Comparison of ENCODE assay signal across 9 cellular contexts in the genomic region with DNA sequence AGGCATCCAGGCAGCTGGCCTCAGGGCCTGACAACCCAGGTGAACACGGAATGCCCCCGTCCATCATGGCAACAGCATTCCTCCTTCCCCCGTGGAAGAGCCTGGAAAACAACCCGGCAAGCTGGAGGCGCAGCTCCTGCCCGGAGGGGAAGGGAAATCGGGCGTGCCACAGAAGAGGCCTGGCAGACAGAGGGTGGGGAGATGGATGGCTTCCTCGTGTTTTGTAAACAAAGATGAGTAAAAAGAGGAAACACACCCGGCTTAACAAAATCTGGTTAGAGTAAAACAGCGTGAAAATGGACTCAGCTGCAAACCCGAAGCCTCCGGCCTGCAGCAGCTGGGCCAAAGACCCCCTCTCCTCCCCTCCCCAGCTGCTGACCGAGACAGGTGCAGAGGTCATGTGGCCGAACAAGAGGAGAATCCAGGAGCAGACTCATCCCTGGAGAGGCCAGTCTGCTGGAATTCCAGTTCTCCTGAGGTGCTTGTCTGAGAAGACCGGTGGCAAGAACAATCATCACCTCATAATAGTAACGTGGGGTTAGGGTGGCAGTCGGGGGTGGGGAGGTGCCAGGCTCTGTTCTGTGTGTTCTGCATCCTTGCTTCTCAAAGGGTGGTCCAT. TPM values are rescaled to one million over a fixed set of nuclear protein-coding genes. Genes with fewer than 3 reads are reported as not detected.
A peak's percentile ranks its signal among the peaks of the same experiment; 100 is the strongest.
DNase-seq lines count a peak whose midpoint lies in the region; ATAC-seq and TF ChIP-seq lines count a peak whose summit lies in the region.
"Had no signal": no experiment of that assay in that cellular context is flagged by ENCODE, and none has a peak within 500 bp of the region (broad histone marks: within the 10 kb centered on the region; RNA-seq: fewer than 3 reads in every experiment).

No MANE protein-coding gene starts in this region.

- H3K9me3 Mint-ChIP-seq in chondrocyte (ENCODE audit: low read depth) (no peaks in the 10 kb centered on the region), nephron (no peaks in the 10 kb centered on the region)
- no peaks in the 10 kb centered on the region for H3K9me3 Mint-ChIP-seq in activated naive CD4-positive, alpha-beta T cell treated with anti-CD3 and anti-CD28 coated beads for 36 hours

- H3K4me1 ChIP-seq in effector memory CD4-positive, alpha-beta T cell (ENCODE audit: control insufficient read depth, insufficient read depth, low read length, poor library complexity, severe bottlenecking), result peaks cover 7% of the 10 kb centered on the region

- intact Hi-C loops in activated naive CD4-positive, alpha-beta T cell treated with anti-CD3 and anti-CD28 coated beads for 36 hours (cut with micrococcal nuclease), result no loop called here

- H3K36me3 Mint-ChIP-seq in chondrocyte (ENCODE audit: low read depth) (peaks cover 15% of the 10 kb centered on the region), nephron (ENCODE audit: low read depth) (peaks cover 64% of the 10 kb centered on the region)
- no peaks in the 10 kb centered on the region for H3K36me3 Mint-ChIP-seq in activated naive CD4-positive, alpha-beta T cell treated with anti-CD3 and anti-CD28 coated beads for 36 hours (ENCODE audit: low read depth)

- no peak overlapping the region for H3K27ac ChIP-seq in effector memory CD4-positive, alpha-beta T cell (ENCODE audit: insufficient read depth, low read length, poor library complexity, severe bottlenecking)

- H3K27ac Mint-ChIP-seq in chondrocyte (ENCODE audit: unreplicated experiment) (peak overlapping the region; percentile 72), nephron (peak overlapping the region; percentile 99 to 100 (median 99))
- H3K27ac Mint-ChIP-seq in activated naive CD4-positive, alpha-beta T cell treated with anti-CD3 and anti-CD28 coated beads for 36 hours, result no peak overlapping the region

- ATAC-seq in HG03354 (IDR thresholded peaks at IDR 0.05; ENCODE audit: poor library complexity, severe bottlenecking, unreplicated experiment) (peak; percentile 40), GM21529 (IDR thresholded peaks at IDR 0.05; ENCODE audit: unreplicated experiment) (no peak)

- H3K4me3 Mint-ChIP-seq in chondrocyte (ENCODE audit: unreplicated experiment) (no peak overlapping the region), nephron (peak overlapping the region; percentile 44 to 58 (median 50))
- H3K4me3 Mint-ChIP-seq in activated naive CD4-positive, alpha-beta T cell treated with anti-CD3 and anti-CD28 coated beads for 36 hours, result no peak overlapping the region

- DNase-seq in AG08395 (ENCODE audit: low spot score), result peak; percentile 73
- no peak for DNase-seq in chondrocyte (ENCODE audit: low spot score)
- no peak for DNase-seq in activated naive CD4-positive, alpha-beta T cell treated with anti-CD3 and anti-CD28 coated beads for 36 hours
- DNase-seq in effector memory CD4-positive, alpha-beta T cell, result no peak
- no peak for DNase-seq in mesenteric fat pad (ENCODE audit: low spot score)
- DNase-seq: effector CD8-positive, alpha-beta T cell had no signal

- no peak for TF ChIP-seq CTCF in chondrocyte (IDR thresholded peaks at IDR 0.05)
- TF ChIP-seq CTCF in nephron (IDR thresholded peaks at IDR 0.05; ENCODE audit: unreplicated experiment in 3 of 3), result no peak

- CTCF ChIA-PET in activated naive CD4-positive, alpha-beta T cell treated with anti-CD3 and anti-CD28 coated beads for 36 hours (lab: Charles Lee), result interaction anchor here (0.8 to 14.7 kb wide), 3 partner anchors 18 to 48 kb away, joined by 3 to 189 read pairs (median 3); a partner anchor contains a TSS

- no peaks in the 10 kb centered on the region for H3K27me3 Mint-ChIP-seq in chondrocyte (ENCODE audit: low read depth)
- H3K27me3 Mint-ChIP-seq in nephron (ENCODE audit: low read depth), result no peaks in the 10 kb centered on the region
- no peaks in the 10 kb centered on the region for H3K27me3 Mint-ChIP-seq in activated naive CD4-positive, alpha-beta T cell treated with anti-CD3 and anti-CD28 coated beads for 36 hours (ENCODE audit: low read depth)

- H3K27me3 ChIP-seq in effector memory CD4-positive, alpha-beta T cell (replicated peaks; ENCODE audit: control insufficient read depth, insufficient read depth, low read length, poor library complexity, severe bottlenecking), result no peaks in the 10 kb centered on the region

- H3K9me3 ChIP-seq in effector memory CD4-positive, alpha-beta T cell (ENCODE audit: control insufficient read depth, low read length), result no peaks in the 10 kb centered on the region

- no peaks in the 10 kb centered on the region for H3K36me3 ChIP-seq in effector memory CD4-positive, alpha-beta T cell (ENCODE audit: control insufficient read depth, insufficient read depth, low read length)

- H3K4me1 Mint-ChIP-seq in chondrocyte (ENCODE audit: low read depth) (peaks cover 86% of the 10 kb centered on the region), nephron (peaks cover 96% of the 10 kb centered on the region)
- H3K4me1 Mint-ChIP-seq in activated naive CD4-positive, alpha-beta T cell treated with anti-CD3 and anti-CD28 coated beads for 36 hours (ENCODE audit: low read depth), result peaks cover 35% of the 10 kb centered on the region

- H3K4me3 ChIP-seq in effector memory CD4-positive, alpha-beta T cell (ENCODE audit: insufficient read depth, low read depth, low read length, poor library complexity, severe bottlenecking), result no peak overlapping the region

RNA-seq across cellular contexts. Expression of a gene that starts 15.3 kb away (rescaled TPM):
- 15.1 to 40.9 TPM (median 17.9 TPM) in 3 replicates for total RNA-seq in chondrocyte
- total RNA-seq in activated naive CD4-positive, alpha-beta T cell treated with anti-CD3 and anti-CD28 coated beads for 36 hours, result 10 to 100 TPM in 1 of 2 experiments, 1 to 10 TPM in 1; 9.4 to 10.3 TPM
- 4.0 TPM for total RNA-seq in mesenteric fat pad

RNA-seq across cellular contexts. Expression of a gene that starts 54.4 kb away (rescaled TPM):
- total RNA-seq in chondrocyte (144 to 199 TPM (median 146 TPM) in 3 replicates), mesenteric fat pad (168 TPM)
- 100 to 1,000 TPM; 185 to 198 TPM for total RNA-seq in activated naive CD4-positive, alpha-beta T cell treated with anti-CD3 and anti-CD28 coated beads for 36 hours

Comparison
In these comparisons a context has a peak if more than half of its experiments do, and no peak if none do; other contexts are left out.
1. H3K4me3 Mint-ChIP-seq: peak in nephron (3 of 3); none in chondrocyte (single experiment) and activated naive CD4-positive, alpha-beta T cell treated with anti-CD3 and anti-CD28 coated beads for 36 hours (single experiment).